In genomic region chr12:133058203-133059125, GRCh38 we compare ENCODE assay signal across 14 cellular contexts. TPM values are rescaled to one million over a fixed set of nuclear protein-coding genes. Genes with fewer than 3 reads are reported as not detected.
DNase-seq lines count a peak whose midpoint lies in the region; ATAC-seq and TF ChIP-seq lines count a peak whose summit lies in the region.
"Had no signal": no experiment of that assay in that cellular context is flagged by ENCODE, and none has a peak within 500 bp of the region (broad histone marks: within the 10 kb centered on the region; RNA-seq: fewer than 3 reads in every experiment).

No MANE protein-coding gene starts in this region.

- H3K4me3 ChIP-seq in OCI-LY7 (ENCODE audit: low read depth, low read length, poor library complexity, severe bottlenecking) (no peak overlapping the region), fibroblast of pulmonary artery (replicated peaks; ENCODE audit: low read depth, low read length) (no peak overlapping the region)
- H3K4me3 ChIP-seq: lower lobe of right lung, right atrium auricular region had no signal

- CTCF ChIA-PET in activated naive CD4-positive, alpha-beta T cell treated with anti-CD3 and anti-CD28 coated beads for 36 hours (lab: Charles Lee): interaction anchor here (0.6 to 1.3 kb wide), 3 partner anchors 12 to 44 kb away, joined by 3 to 4 read pairs (median 3); no protein-coding TSS in a partner anchor
- CTCF ChIA-PET in OCI-LY7 (lab: Charles Lee; ENCODE audit: unreplicated experiment): no interaction called here

- DNase-seq in activated naive CD4-positive, alpha-beta T cell treated with anti-CD3 and anti-CD28 coated beads for 36 hours: no peak
- DNase-seq in OCI-LY7 (ENCODE audit: low spot score) (peak; percentile 24), fibroblast of pulmonary artery (ENCODE audit: low read depth) (peak; percentile 13), NCI-H2171 treated with DMSO at 0.1 percent for 48 hours (lab: John Stamatoyannopoulos, UW) (no peak)
- DNase-seq in stimulated activated effector memory CD8-positive, alpha-beta T cell treated with anti-CD3 and anti-CD28 coated beads, Interleukin-12 subunit alpha, Interleukin-12 subunit beta, amount 100 ng/mL, for 72 hours (ENCODE audit: low spot score in 2 of 2): no peak
- DNase-seq: activated CD8-positive, alpha-beta memory T cell treated with anti-CD3 and anti-CD28 coated beads, Interleukin-2, amount 10 ng/mL, durations not matched to agents 7 days and 5 days; anterior cingulate cortex; H7; lower lobe of right lung; MM.1S had no signal

- H3K27ac ChIP-seq in OCI-LY7 (ENCODE audit: low read depth, low read length, poor library complexity, severe bottlenecking): no peak overlapping the region
- H3K27ac ChIP-seq: lower lobe of right lung, right atrium auricular region had no signal

- POLR2A ChIA-PET in OCI-LY7 (lab: Charles Lee): no interaction called here

- H3K4me3 Mint-ChIP-seq in activated naive CD4-positive, alpha-beta T cell treated with anti-CD3 and anti-CD28 coated beads, Interleukin-2, amount 50 U/mL, for 24 hours: no peak overlapping the region
- no peak overlapping the region for H3K4me3 Mint-ChIP-seq in activated naive CD4-positive, alpha-beta T cell treated with anti-CD3 and anti-CD28 coated beads for 36 hours
- no peak overlapping the region for H3K4me3 Mint-ChIP-seq in stimulated activated effector memory CD8-positive, alpha-beta T cell treated with anti-CD3 and anti-CD28 coated beads, Interleukin-12 subunit alpha, Interleukin-12 subunit beta, amount 100 ng/mL, for 72 hours
- H3K4me3 Mint-ChIP-seq: activated CD8-positive, alpha-beta memory T cell treated with anti-CD3 and anti-CD28 coated beads, Interleukin-2, amount 10 ng/mL, durations not matched to agents 7 days and 5 days had no signal

- H3K9me3 Mint-ChIP-seq in activated naive CD4-positive, alpha-beta T cell treated with anti-CD3 and anti-CD28 coated beads, Interleukin-2, amount 50 U/mL, for 24 hours: peaks cover 5% of the 10 kb centered on the region
- peaks cover 66% of the 10 kb centered on the region for H3K9me3 Mint-ChIP-seq in activated naive CD4-positive, alpha-beta T cell treated with anti-CD3 and anti-CD28 coated beads for 36 hours
- H3K9me3 Mint-ChIP-seq in stimulated activated effector memory CD8-positive, alpha-beta T cell treated with anti-CD3 and anti-CD28 coated beads, Interleukin-12 subunit alpha, Interleukin-12 subunit beta, amount 100 ng/mL, for 72 hours: peaks cover 33% of the 10 kb centered on the region

- H3K27me3 Mint-ChIP-seq in activated naive CD4-positive, alpha-beta T cell treated with anti-CD3 and anti-CD28 coated beads, Interleukin-2, amount 50 U/mL, for 24 hours: no peaks in the 10 kb centered on the region
- no peaks in the 10 kb centered on the region for H3K27me3 Mint-ChIP-seq in activated naive CD4-positive, alpha-beta T cell treated with anti-CD3 and anti-CD28 coated beads for 36 hours (ENCODE audit: low read depth)
- H3K27me3 Mint-ChIP-seq: activated CD8-positive, alpha-beta memory T cell treated with anti-CD3 and anti-CD28 coated beads, Interleukin-2, amount 10 ng/mL, durations not matched to agents 7 days and 5 days had no signal

- no peaks in the 10 kb centered on the region for H3K4me1 ChIP-seq in OCI-LY7 (ENCODE audit: insufficient read depth, low read length, poor library complexity, severe bottlenecking)
- H3K4me1 ChIP-seq: lower lobe of right lung, right atrium auricular region had no signal

- H3K4me2 ChIP-seq in OCI-LY7 (ENCODE audit: low read length): no peak overlapping the region

- H2AFZ ChIP-seq in OCI-LY7 (ENCODE audit: low read length): no peak overlapping the region

- H3K9me3 ChIP-seq in OCI-LY7 (ENCODE audit: low read length): peaks cover 79% of the 10 kb centered on the region

- H3K36me3 Mint-ChIP-seq in activated naive CD4-positive, alpha-beta T cell treated with anti-CD3 and anti-CD28 coated beads, Interleukin-2, amount 50 U/mL, for 24 hours: peaks cover 50% of the 10 kb centered on the region
- H3K36me3 Mint-ChIP-seq in activated naive CD4-positive, alpha-beta T cell treated with anti-CD3 and anti-CD28 coated beads for 36 hours (ENCODE audit: low read depth): peaks cover 68% of the 10 kb centered on the region
- peaks cover 50% of the 10 kb centered on the region for H3K36me3 Mint-ChIP-seq in stimulated activated effector memory CD8-positive, alpha-beta T cell treated with anti-CD3 and anti-CD28 coated beads, Interleukin-12 subunit alpha, Interleukin-12 subunit beta, amount 100 ng/mL, for 72 hours

- TF ChIP-seq CTCF in OCI-LY7 (conservative IDR thresholded peaks at IDR 0.05; ENCODE audit: low read length): no peak
- no peak for TF ChIP-seq CTCF in fibroblast of pulmonary artery (IDR thresholded peaks at IDR 0.05; ENCODE audit: low read length, missing control alignments)

- H3K27ac Mint-ChIP-seq in activated naive CD4-positive, alpha-beta T cell treated with anti-CD3 and anti-CD28 coated beads, Interleukin-2, amount 50 U/mL, for 24 hours: peak overlapping the region; percentile 51
- no peak overlapping the region for H3K27ac Mint-ChIP-seq in activated naive CD4-positive, alpha-beta T cell treated with anti-CD3 and anti-CD28 coated beads for 36 hours
- peak overlapping the region; percentile 60 for H3K27ac Mint-ChIP-seq in stimulated activated effector memory CD8-positive, alpha-beta T cell treated with anti-CD3 and anti-CD28 coated beads, Interleukin-12 subunit alpha, Interleukin-12 subunit beta, amount 100 ng/mL, for 72 hours
- H3K27ac Mint-ChIP-seq: activated CD8-positive, alpha-beta memory T cell treated with anti-CD3 and anti-CD28 coated beads, Interleukin-2, amount 10 ng/mL, durations not matched to agents 7 days and 5 days had no signal

- no peaks in the 10 kb centered on the region for H3K9me2 ChIP-seq in OCI-LY7 (ENCODE audit: insufficient read depth, low read length)

- H4K20me1 ChIP-seq in OCI-LY7 (ENCODE audit: insufficient read depth, low read length): no peaks in the 10 kb centered on the region

- peaks cover 56% of the 10 kb centered on the region for H3K36me3 ChIP-seq in OCI-LY7 (ENCODE audit: insufficient read depth, low read length)

- no TSS peak for BruUV-seq in OCI-LY7 (replicated peaks; lab: Mats Ljungman, UMichigan)

- no peaks in the 10 kb centered on the region for H3K79me2 ChIP-seq in OCI-LY7 (ENCODE audit: insufficient read depth, low read depth, low read length)

- intact Hi-C loops in activated naive CD4-positive, alpha-beta T cell treated with anti-CD3 and anti-CD28 coated beads for 36 hours (cut with micrococcal nuclease): no loop called here
- intact Hi-C loops in OCI-LY7 (cut with micrococcal nuclease; ENCODE audit: unreplicated experiment): no loop called here

- ATAC-seq in stimulated activated effector memory CD8-positive, alpha-beta T cell treated with anti-CD3 and anti-CD28 coated beads, Interleukin-12 subunit alpha, Interleukin-12 subunit beta, amount 100 ng/mL, for 72 hours: no peak
- ATAC-seq in GM18511 (IDR thresholded peaks at IDR 0.05; ENCODE audit: unreplicated experiment): no peak
- ATAC-seq in GM19328 (IDR thresholded peaks at IDR 0.05; ENCODE audit: unreplicated experiment): no peak
- ATAC-seq: activated CD8-positive, alpha-beta memory T cell treated with anti-CD3 and anti-CD28 coated beads, Interleukin-2, amount 10 ng/mL, durations not matched to agents 7 days and 5 days; lower lobe of right lung had no signal

- H3K4me1 Mint-ChIP-seq in activated naive CD4-positive, alpha-beta T cell treated with anti-CD3 and anti-CD28 coated beads, Interleukin-2, amount 50 U/mL, for 24 hours: no peaks in the 10 kb centered on the region
- H3K4me1 Mint-ChIP-seq in activated naive CD4-positive, alpha-beta T cell treated with anti-CD3 and anti-CD28 coated beads for 36 hours (ENCODE audit: low read depth): no peaks in the 10 kb centered on the region
- H3K4me1 Mint-ChIP-seq in stimulated activated effector memory CD8-positive, alpha-beta T cell treated with anti-CD3 and anti-CD28 coated beads, Interleukin-12 subunit alpha, Interleukin-12 subunit beta, amount 100 ng/mL, for 72 hours: no peaks in the 10 kb centered on the region
- H3K4me1 Mint-ChIP-seq: activated CD8-positive, alpha-beta memory T cell treated with anti-CD3 and anti-CD28 coated beads, Interleukin-2, amount 10 ng/mL, durations not matched to agents 7 days and 5 days had no signal

RNA-seq across cellular contexts. Expression of gene ZNF84, which starts 21.2 kb away (rescaled TPM):
- 10 to 100 TPM; 11.0 to 12.9 TPM for total RNA-seq in activated naive CD4-positive, alpha-beta T cell treated with anti-CD3 and anti-CD28 coated beads for 36 hours
- total RNA-seq in OCI-LY7 (2014; rRNA removed; shearing (Covaris generic)): 22.1 and 26.9 TPM in 2 replicates
- total RNA-seq in OCI-LY7 (2022): 37.9 and 40.9 TPM in 2 replicates

RNA-seq across cellular contexts. Expression of gene ZNF140, which starts 22.3 kb away (rescaled TPM):
- total RNA-seq in activated naive CD4-positive, alpha-beta T cell treated with anti-CD3 and anti-CD28 coated beads for 36 hours: 10 to 100 TPM; 13.3 to 13.9 TPM
- total RNA-seq in OCI-LY7 (2014; rRNA removed; shearing (Covaris generic)): 13.4 and 16.3 TPM in 2 replicates
- 13.1 and 15.7 TPM in 2 replicates for total RNA-seq in OCI-LY7 (2022)

Comparison
In these comparisons a context has a peak if more than half of its experiments do, and no peak if none do; other contexts are left out.
1. DNase-seq: peak in OCI-LY7 (single experiment) and fibroblast of pulmonary artery (single experiment); none in activated naive CD4-positive, alpha-beta T cell treated with anti-CD3 and anti-CD28 coated beads for 36 hours (single experiment), stimulated activated effector memory CD8-positive, alpha-beta T cell treated with anti-CD3 and anti-CD28 coated beads, Interleukin-12 subunit alpha, Interleukin-12 subunit beta, amount 100 ng/mL, for 72 hours (0 of 2) and NCI-H2171 treated with DMSO at 0.1 percent for 48 hours (single experiment).